Comparison of ENCODE assay signal across 1 cellular context in the genomic region with DNA sequence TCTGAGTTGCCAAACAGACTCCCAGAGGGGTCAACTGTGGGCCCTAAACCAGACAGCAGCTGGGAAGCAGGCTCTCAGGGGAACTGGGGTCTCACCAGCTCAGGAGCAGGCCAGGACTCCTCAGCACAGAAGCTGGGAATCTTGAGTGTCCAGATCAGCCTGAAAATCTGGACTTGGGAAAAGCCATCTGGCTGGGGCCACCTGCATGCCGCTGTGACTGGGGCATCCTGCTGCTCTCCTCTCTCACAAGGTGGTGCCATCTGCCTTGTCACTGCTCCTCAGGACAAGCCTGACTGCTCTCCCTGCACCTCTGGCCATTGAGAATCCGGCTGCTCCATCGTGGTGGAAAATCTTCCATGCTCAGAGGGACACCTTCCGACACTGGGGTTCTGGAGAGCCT.
TF ChIP-seq lines count a peak whose summit lies in the region.

No MANE protein-coding gene starts in this region.

TF ChIP-seq in HepG2, 621 proteins besides CTCF, POLR2A, EP300 and RAD21 (continued from another document):
- TF ChIP-seq, protein P1, sequence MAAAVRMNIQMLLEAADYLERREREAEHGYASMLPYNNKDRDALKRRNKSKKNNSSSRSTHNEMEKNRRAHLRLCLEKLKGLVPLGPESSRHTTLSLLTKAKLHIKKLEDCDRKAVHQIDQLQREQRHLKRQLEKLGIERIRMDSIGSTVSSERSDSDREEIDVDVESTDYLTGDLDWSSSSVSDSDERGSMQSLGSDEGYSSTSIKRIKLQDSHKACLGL (CRISPR knock-in tag; IDR thresholded peaks at IDR 0.05): no peak
- TF ChIP-seq AKAP8 (CRISPR knock-in tag; IDR thresholded peaks at IDR 0.05) (no peak), TFAP4 (IDR thresholded peaks at IDR 0.05; ENCODE audit: borderline replicate concordance, low read depth) (no peak), KLF15 (CRISPR knock-in tag; IDR thresholded peaks at IDR 0.05; ENCODE audit: borderline replicate concordance) (no peak), ZUFSP (CRISPR knock-in tag; IDR thresholded peaks at IDR 0.05; ENCODE audit: borderline replicate concordance) (no peak), ZNF3 (CRISPR knock-in tag; IDR thresholded peaks at IDR 0.05) (no peak), SKIL (CRISPR knock-in tag; IDR thresholded peaks at IDR 0.05; ENCODE audit: borderline replicate concordance) (no peak), HINFP (CRISPR knock-in tag; IDR thresholded peaks at IDR 0.05; ENCODE audit: low read depth) (no peak), SOX5 (CRISPR knock-in tag; IDR thresholded peaks at IDR 0.05; ENCODE audit: borderline replicate concordance) (no peak), TCF7L2 (IDR thresholded peaks at IDR 0.05; ENCODE audit: low read depth, low read length) (no peak)
